Comparison of ENCODE assay signal across 8 cellular contexts in genomic region chr17:58487589-58488427, GRCh38. TPM values are rescaled to one million over a fixed set of nuclear protein-coding genes. Genes with fewer than 3 reads are reported as not detected.
DNase-seq lines count a peak whose midpoint lies in the region; ATAC-seq and TF ChIP-seq lines count a peak whose summit lies in the region.

Gene HSF5 (minus strand): TSS chr17:58488408. CDS start chr17:58488274, 134 bp downstream.

- no peaks in the 10 kb centered on the region for H3K9me3 Mint-ChIP-seq in activated CD4-positive, alpha-beta T cell treated with anti-CD3 and anti-CD28 coated beads for 36 hours (ENCODE audit: low read depth)

- H3K36me3 Mint-ChIP-seq in activated CD4-positive, alpha-beta T cell treated with anti-CD3 and anti-CD28 coated beads for 36 hours (ENCODE audit: low read depth) = peaks cover 33% of the 10 kb centered on the region

- H4K20me1 ChIP-seq in MM.1S (ENCODE audit: insufficient read depth, low read length) = no peaks in the 10 kb centered on the region

- no peaks in the 10 kb centered on the region for H3K79me2 ChIP-seq in MM.1S (ENCODE audit: low read length)

- H3K27me3 Mint-ChIP-seq in activated CD4-positive, alpha-beta T cell treated with anti-CD3 and anti-CD28 coated beads for 36 hours = no peaks in the 10 kb centered on the region

- peak; percentile 87 for ATAC-seq in activated CD4-positive, alpha-beta T cell treated with anti-CD3 and anti-CD28 coated beads for 36 hours
- no peak for ATAC-seq in HG03460 (IDR thresholded peaks at IDR 0.05; ENCODE audit: unreplicated experiment)

- peak; percentile 66 for DNase-seq in GM10266 (ENCODE audit: extremely low spot score)
- peak; percentile 83 for DNase-seq in activated CD4-positive, alpha-beta T cell treated with anti-CD3 and anti-CD28 coated beads for 36 hours
- peak; percentile 69 for DNase-seq in ecto neural progenitor cell (ENCODE audit: low spot score)
- peak; percentile 58 to 67 for DNase-seq in stimulated activated CD4-positive, alpha-beta T cell treated with anti-CD3 and anti-CD28 coated beads, Interleukin-15, amount 100 ng/mL, for 1 hour (ENCODE audit: low read depth in 1 of 2, low spot score in 1 of 2)
- DNase-seq in MM.1S = no peak
- DNase-seq in G401 (ENCODE audit: low spot score) = no peak
- no peak for DNase-seq in AG08395 (ENCODE audit: low spot score)

- H2AFZ ChIP-seq in MM.1S (ENCODE audit: low read length) = no peak within 1 kb of the TSS

- no peak within 1 kb of the TSS for H3K4me2 ChIP-seq in MM.1S (ENCODE audit: low read depth, low read length)

- H3F3A ChIP-seq in MM.1S (ENCODE audit: insufficient read depth, low read length) = no peaks in the 10 kb centered on the region

- H3K27ac Mint-ChIP-seq in activated CD4-positive, alpha-beta T cell treated with anti-CD3 and anti-CD28 coated beads for 36 hours = peak within 1 kb of the TSS; percentile 47

- peak within 1 kb of the TSS; percentile 52 for H3K4me3 Mint-ChIP-seq in activated CD4-positive, alpha-beta T cell treated with anti-CD3 and anti-CD28 coated beads for 36 hours

- no peaks in the 10 kb centered on the region for H3K27me3 ChIP-seq in MM.1S (replicated peaks; ENCODE audit: insufficient read depth, low read length)

- CTCF ChIA-PET in activated CD4-positive, alpha-beta T cell treated with anti-CD3 and anti-CD28 coated beads for 36 hours (lab: Charles Lee) = interaction anchor here (0.6 to 2.1 kb wide), 11 partner anchors 9 to 936 kb away, joined by 3 to 9 read pairs (median 4); partner anchors contain the start of gene MTMR4

- H3K27ac ChIP-seq in MM.1S (ENCODE audit: low read length) = no peak within 1 kb of the TSS

- in situ Hi-C loops in G401 (cut with HindIII; ENCODE audit: low sequenced_read_pairs) = no loop called here

- POLR2A ChIA-PET in activated CD4-positive, alpha-beta T cell treated with anti-CD3 and anti-CD28 coated beads for 36 hours (lab: Charles Lee) = interaction anchor here (0.6 to 1.2 kb wide), 3 partner anchors 30 to 150 kb away, joined by 3 read pairs; no protein-coding TSS in a partner anchor

- H3K36me3 ChIP-seq in MM.1S (replicated peaks; ENCODE audit: insufficient read depth, low read length) = peaks cover 6% of the 10 kb centered on the region; the same call in 1 of the 2 replicates

- peaks cover 14% of the 10 kb centered on the region for H3K4me1 Mint-ChIP-seq in activated CD4-positive, alpha-beta T cell treated with anti-CD3 and anti-CD28 coated beads for 36 hours

- no peaks in the 10 kb centered on the region for H3K9me2 ChIP-seq in MM.1S (replicated peaks; ENCODE audit: insufficient read depth, low read length)

- H3K9ac ChIP-seq in MM.1S (ENCODE audit: low read length) = no peak within 1 kb of the TSS

- intact Hi-C loops in activated CD4-positive, alpha-beta T cell treated with anti-CD3 and anti-CD28 coated beads for 36 hours (cut with DNase I, micrococcal nuclease) = loop anchor here (1.0 kb wide), 1 partner anchor 171 kb away; no protein-coding TSS in a partner anchor

- TF ChIP-seq CTCF in GM10266 (IDR thresholded peaks at IDR 0.05; ENCODE audit: control insufficient read depth, insufficient read depth, low read depth, missing control alignments) = peak; percentile 53
- TF ChIP-seq CTCF in MM.1S (IDR thresholded peaks at IDR 0.05; ENCODE audit: low read length) = no peak

- H3K4me3 ChIP-seq in MM.1S (ENCODE audit: low read length) = no peak within 1 kb of the TSS

- no peaks in the 10 kb centered on the region for H3K9me3 ChIP-seq in MM.1S (replicated peaks; ENCODE audit: insufficient read depth, low read length)

- H3K4me1 ChIP-seq in MM.1S (ENCODE audit: low read length) = no peaks in the 10 kb centered on the region

RNA-seq across cellular contexts. Expression of gene HSF5, which starts in this region (rescaled TPM):
- 1 to 10 TPM; 2.6 to 3.1 TPM for total RNA-seq in activated CD4-positive, alpha-beta T cell treated with anti-CD3 and anti-CD28 coated beads for 36 hours
- total RNA-seq in G401 (2014; rRNA removed; shearing (Covaris generic)) = not detected in 2 replicates

Comparison
In these comparisons a context has a peak if more than half of its experiments do, and no peak if none do; other contexts are left out.
1. DNase-seq: peak in GM10266 (single experiment), activated CD4-positive, alpha-beta T cell treated with anti-CD3 and anti-CD28 coated beads for 36 hours (single experiment), ecto neural progenitor cell (single experiment) and stimulated activated CD4-positive, alpha-beta T cell treated with anti-CD3 and anti-CD28 coated beads, Interleukin-15, amount 100 ng/mL, for 1 hour (2 of 2); none in MM.1S (single experiment), G401 (single experiment) and AG08395 (single experiment).